ENCODE assay signal across 23 cellular contexts in genomic region chr4:141376769-141377168, GRCh38.
DNase-seq lines count a peak whose midpoint lies in the region; ATAC-seq and FAIRE-seq lines count a peak whose summit lies in the region.
"Had no signal": no experiment of that assay in that cellular context is flagged by ENCODE, and none has a peak within 500 bp of the region (broad histone marks: within the 10 kb centered on the region; RNA-seq: fewer than 3 reads in every experiment).

No MANE protein-coding gene starts in this region.

- H2BK15ac ChIP-seq in mesenchymal stem cell (ENCODE audit: low read depth, poor library complexity, severe bottlenecking): peak overlapping the region; percentile 33

- peak; percentile 59 for ATAC-seq in GM18909 (IDR thresholded peaks at IDR 0.05; ENCODE audit: poor library complexity, unreplicated experiment)
- ATAC-seq in GM21717 (IDR thresholded peaks at IDR 0.05; ENCODE audit: unreplicated experiment): peak; percentile 91
- ATAC-seq in HG03039 (IDR thresholded peaks at IDR 0.05; ENCODE audit: unreplicated experiment): peak; percentile 94
- ATAC-seq: activated T-helper 17 cell treated with anti-CD3 and anti-CD28 coated beads, Interleukin-2, amount 50 U/mL, for 72 hours; naive thymus-derived CD4-positive, alpha-beta T cell had no signal

- H3K36me3 ChIP-seq in mesenchymal stem cell (ENCODE audit: control insufficient read depth in 1 of 2, insufficient read depth in 2 of 2, low read depth in 1 of 2, low read length in 2 of 2): no peaks in the 10 kb centered on the region
- H3K36me3 ChIP-seq: stomach, upper lobe of left lung had no signal

- H2AFZ ChIP-seq in mesenchymal stem cell (ENCODE audit: low read depth, low read length): no peak overlapping the region
- H2AFZ ChIP-seq: hepatocyte, parathyroid adenoma had no signal

- peak overlapping the region in 1 of 2 experiments; percentile 11 for H2BK12ac ChIP-seq in mesenchymal stem cell (ENCODE audit: low read length in 2 of 2)

- H2AK5ac ChIP-seq in mesenchymal stem cell (ENCODE audit: low read length, severe bottlenecking): peak overlapping the region; percentile 82

- no peak overlapping the region for H3K18ac ChIP-seq in mesenchymal stem cell (ENCODE audit: low read depth in 1 of 2, low read length in 2 of 2)

- no peaks in the 10 kb centered on the region for H3K79me1 ChIP-seq in mesenchymal stem cell (replicated peaks; ENCODE audit: low read length, poor library complexity, severe bottlenecking)

- no peak overlapping the region for H3K14ac ChIP-seq in mesenchymal stem cell (ENCODE audit: low read length in 2 of 2)

- H4K91ac ChIP-seq in mesenchymal stem cell (ENCODE audit: low read length): peak overlapping the region; percentile 52

- no peak overlapping the region for H3K9ac ChIP-seq in mesenchymal stem cell (ENCODE audit: low read length)
- H3K9ac ChIP-seq: parathyroid adenoma had no signal

- no peak overlapping the region for H3K27ac ChIP-seq in mesenchymal stem cell (ENCODE audit: low read length, poor library complexity, severe bottlenecking)
- H3K27ac ChIP-seq: hepatocyte, parathyroid adenoma, SK-N-MC, stomach, upper lobe of left lung had no signal

- no peak overlapping the region for H3K4ac ChIP-seq in mesenchymal stem cell (ENCODE audit: low read depth in 1 of 2, low read length in 2 of 2)

- no peak overlapping the region for H2BK120ac ChIP-seq in mesenchymal stem cell (ENCODE audit: low read depth, low read length)

- FAIRE-seq in RCC 7860 (lab: Jason Lieb, UNC): no peak
- FAIRE-seq: colon, islet of Langerhans had no signal

- no peak overlapping the region for H3K4me2 ChIP-seq in mesenchymal stem cell (ENCODE audit: low read length, poor library complexity, severe bottlenecking)
- H3K4me2 ChIP-seq: hepatocyte had no signal

- H3K4me3 ChIP-seq in mesenchymal stem cell (ENCODE audit: insufficient read depth in 1 of 2, low read depth in 1 of 2, low read length in 2 of 2): no peak overlapping the region
- H3K4me3 ChIP-seq: hepatocyte, SK-N-MC, stomach, upper lobe of left lung had no signal

- 96% methylated on average over 2 of the region's 2 CpGs for WGBS in mesenchymal stem cell

- no peak for DNase-seq in mesenchymal stem cell
- no peak for DNase-seq in stimulated activated CD4-positive, alpha-beta T cell treated with anti-CD3 and anti-CD28 coated beads, Interleukin-4, amount 100 ng/mL, for 24 hours
- no peak for DNase-seq in activated CD4-positive, alpha-beta T cell treated with anti-CD3 and anti-CD28 coated beads, Interleukin-2, amount 50 U/mL, for 1 hour
- no peak for DNase-seq in RCC 7860 (ENCODE audit: low spot score)
- DNase-seq: activated CD4-positive, CD25-positive, alpha-beta regulatory T cell treated with anti-CD3 and anti-CD28 coated beads, Interleukin-2, amount 50 U/mL, for 72 hours; HFFc6; mammary epithelial cell; naive thymus-derived CD4-positive, alpha-beta T cell; NCI-H1105 treated with DMSO at 0.1 percent for 48 hours; NCI-H2107; stimulated activated CD4-positive, alpha-beta T cell treated with anti-CD3 and anti-CD28 coated beads, Interleukin-1b, Interleukin-23, amount 100 ng/mL, for 48 hours; stomach; T1000; upper lobe of left lung had no signal

- H2BK5ac ChIP-seq in mesenchymal stem cell (ENCODE audit: low read depth, low read length, poor library complexity, severe bottlenecking): no peak overlapping the region

- no peak overlapping the region for H4K8ac ChIP-seq in mesenchymal stem cell (ENCODE audit: low read length)

- H3K9me3 ChIP-seq in mesenchymal stem cell (ENCODE audit: control insufficient read depth, low read length): no peaks in the 10 kb centered on the region
- H3K9me3 ChIP-seq: upper lobe of left lung had no signal

- H3K23ac ChIP-seq in mesenchymal stem cell (ENCODE audit: low read length in 2 of 2): no peak overlapping the region

- no peaks in the 10 kb centered on the region for H3K27me3 ChIP-seq in mesenchymal stem cell (ENCODE audit: control insufficient read depth in 1 of 2, insufficient read depth in 1 of 2, low read length in 2 of 2)
- H3K27me3 ChIP-seq: hepatocyte, stomach, upper lobe of left lung had no signal

- H3K4me1 ChIP-seq in mesenchymal stem cell (ENCODE audit: control insufficient read depth, insufficient read depth, low read depth, low read length): peaks cover 6% of the 10 kb centered on the region
- H3K4me1 ChIP-seq: parathyroid adenoma, stomach, upper lobe of left lung had no signal
